ENCODE assay signal across 10 cellular contexts in genomic region chr19:1189419-1189818, GRCh38. TPM values are rescaled to one million over a fixed set of nuclear protein-coding genes. Genes with fewer than 3 reads are reported as not detected.
DNase-seq lines count a peak whose midpoint lies in the region; ATAC-seq and TF ChIP-seq lines count a peak whose summit lies in the region.
"Had no signal": no experiment of that assay in that cellular context is flagged by ENCODE, and none has a peak within 500 bp of the region (broad histone marks: within the 10 kb centered on the region; RNA-seq: fewer than 3 reads in every experiment).

No MANE protein-coding gene starts in this region.

- H2AFZ ChIP-seq in H9 (ENCODE audit: low read length): no peak overlapping the region

- no peak overlapping the region for H2BK15ac ChIP-seq in H9 (ENCODE audit: low read depth, low read length)

- POLR2A ChIA-PET in RWPE1 (lab: Yijun Ruan, JAX; ENCODE audit: low non-redundant PET): no interaction called here
- POLR2A ChIA-PET in naive thymus-derived CD4-positive, alpha-beta T cell (lab: Charles Lee): no interaction called here

- H4K20me1 ChIP-seq in H9 (ENCODE audit: control insufficient read depth, insufficient read depth, insufficient read length): no peaks in the 10 kb centered on the region

- no peak overlapping the region for H4K8ac ChIP-seq in H9 (replicated peaks; ENCODE audit: insufficient read length, low read depth, low read length)

- no peak overlapping the region for H3K56ac ChIP-seq in H9 (ENCODE audit: insufficient read length, low read depth, low read length)

- H3K36me3 Mint-ChIP-seq in CD4-positive, CD25-positive, alpha-beta regulatory T cell: no peaks in the 10 kb centered on the region
- H3K36me3 Mint-ChIP-seq in activated naive CD4-positive, alpha-beta T cell treated with anti-CD3 and anti-CD28 coated beads for 36 hours (ENCODE audit: low read depth): no peaks in the 10 kb centered on the region
- no peaks in the 10 kb centered on the region for H3K36me3 Mint-ChIP-seq in naive thymus-derived CD4-positive, alpha-beta T cell
- no peaks in the 10 kb centered on the region for H3K36me3 Mint-ChIP-seq in H9 (ENCODE audit: insufficient read depth in 1 of 3, low read depth in 3 of 3)

- intact Hi-C loops in activated naive CD4-positive, alpha-beta T cell treated with anti-CD3 and anti-CD28 coated beads for 36 hours (cut with micrococcal nuclease): loop anchor here (1.0 kb wide), 3 partner anchors 15 to 57 kb away; partner anchors contain the start of genes SBNO2 and STK11
- intact Hi-C loops in naive thymus-derived CD4-positive, alpha-beta T cell (cut with micrococcal nuclease): loop anchor here in 1 of 2 donors (1.0 kb wide), 1 partner anchor 15 kb away; the partner anchor contains the start of gene SBNO2
- intact Hi-C loops in sigmoid colon (cut with DNase I): no loop called here

- H3K18ac ChIP-seq in H9 (ENCODE audit: insufficient read length, low read depth, low read length): no peak overlapping the region

- peaks cover 5% of the 10 kb centered on the region for H3K27me3 Mint-ChIP-seq in CD4-positive, CD25-positive, alpha-beta regulatory T cell
- H3K27me3 Mint-ChIP-seq in activated naive CD4-positive, alpha-beta T cell treated with anti-CD3 and anti-CD28 coated beads for 36 hours (ENCODE audit: low read depth): no peaks in the 10 kb centered on the region
- no peaks in the 10 kb centered on the region for H3K27me3 Mint-ChIP-seq in naive thymus-derived CD4-positive, alpha-beta T cell
- no peaks in the 10 kb centered on the region; the same call in 1 of the 2 replicates for H3K27me3 Mint-ChIP-seq in H9 (ENCODE audit: low read depth)

- H3T11ph ChIP-seq in H9 (ENCODE audit: low read length): no peak overlapping the region

- no peaks in the 10 kb centered on the region for H3K79me1 ChIP-seq in H9 (ENCODE audit: insufficient read depth, low read depth, low read length, poor library complexity, severe bottlenecking)

- no peak overlapping the region for H2BK120ac ChIP-seq in H9 (ENCODE audit: low read depth, low read length, poor library complexity, severe bottlenecking)

- CTCF ChIA-PET in RWPE1 (lab: Yijun Ruan, JAX): no interaction called here
- CTCF ChIA-PET in activated naive CD4-positive, alpha-beta T cell treated with anti-CD3 and anti-CD28 coated beads for 36 hours (lab: Charles Lee): no interaction called here
- CTCF ChIA-PET in naive thymus-derived CD4-positive, alpha-beta T cell (lab: Charles Lee): interaction anchor here (0.6 kb wide), 1 partner anchor 207 kb away, joined by 7 read pairs; no protein-coding TSS in a partner anchor

- peaks cover 6 to 34% (median 13%) of the 10 kb centered on the region in 4 donors for H3K4me1 Mint-ChIP-seq in CD4-positive, CD25-positive, alpha-beta regulatory T cell
- peaks cover 30% of the 10 kb centered on the region for H3K4me1 Mint-ChIP-seq in activated naive CD4-positive, alpha-beta T cell treated with anti-CD3 and anti-CD28 coated beads for 36 hours (ENCODE audit: low read depth)
- H3K4me1 Mint-ChIP-seq in naive thymus-derived CD4-positive, alpha-beta T cell: peaks cover 11 to 27% (median 18%) of the 10 kb centered on the region in 7 donors
- peaks cover 0 to 8% of the 10 kb centered on the region in 2 experiments; a peak in 2 of 4 replicates for H3K4me1 Mint-ChIP-seq in H9

- H3K27ac Mint-ChIP-seq in CD4-positive, CD25-positive, alpha-beta regulatory T cell: peak overlapping the region in 2 of 3 donors; percentile 79 to 84
- H3K27ac Mint-ChIP-seq in activated naive CD4-positive, alpha-beta T cell treated with anti-CD3 and anti-CD28 coated beads for 36 hours: peak overlapping the region; percentile 63
- H3K27ac Mint-ChIP-seq in naive thymus-derived CD4-positive, alpha-beta T cell: peak overlapping the region; percentile 44 to 94 (median 79)
- H3K27ac Mint-ChIP-seq in H9: peak overlapping the region in 1 of 3 experiments; percentile 24; a peak in 1 of 7 replicates

- H3K4ac ChIP-seq in H9 (ENCODE audit: low read depth, low read length): no peak overlapping the region

- no peak overlapping the region for H4K91ac ChIP-seq in H9 (ENCODE audit: insufficient read length, low read depth, low read length)

- H3K36me3 ChIP-seq in CD4-positive, CD25-positive, alpha-beta regulatory T cell (ENCODE audit: control insufficient read depth, insufficient read depth, low read length): no peaks in the 10 kb centered on the region
- no peaks in the 10 kb centered on the region for H3K36me3 ChIP-seq in naive thymus-derived CD4-positive, alpha-beta T cell (ENCODE audit: control insufficient read depth in 2 of 3, insufficient read depth in 3 of 3, low read length in 3 of 3)
- H3K36me3 ChIP-seq in sigmoid colon: no peaks in the 10 kb centered on the region

- H2AK5ac ChIP-seq in H9 (ENCODE audit: insufficient read length, low read length): no peak overlapping the region

- no peaks in the 10 kb centered on the region for H3K79me2 ChIP-seq in H9 (ENCODE audit: insufficient read depth, low read length)

- H2BK12ac ChIP-seq in H9 (ENCODE audit: insufficient read length, low read depth, low read length): no peak overlapping the region

- no peak for TF ChIP-seq CTCF in RWPE1 (conservative IDR thresholded peaks at IDR 0.05; ENCODE audit: low read depth)
- no peak for TF ChIP-seq CTCF in sigmoid colon (IDR thresholded peaks at IDR 0.05)
- no peak for TF ChIP-seq CTCF in H9 (conservative IDR thresholded peaks at IDR 0.05)

- WGBS in sigmoid colon, 2 donors: 71 to 78% methylated on average over 9 of the region's 9 CpGs
- no CpG with 5 or more reads among the region's 9 CpGs for WGBS in H9 (ENCODE audit: extremely low coverage, insufficient read length, low lambda C conversion rate)

- no peak for TF ChIP-seq POLR2A in sigmoid colon (IDR thresholded peaks at IDR 0.05)

- no peaks in the 10 kb centered on the region for H3K27me3 ChIP-seq in CD4-positive, CD25-positive, alpha-beta regulatory T cell (ENCODE audit: control insufficient read depth, insufficient read depth, low read length)
- H3K27me3 ChIP-seq in naive thymus-derived CD4-positive, alpha-beta T cell (ENCODE audit: control insufficient read depth in 2 of 2, insufficient read depth in 2 of 2, low read length in 2 of 2): no peaks in the 10 kb centered on the region
- H3K27me3 ChIP-seq in sigmoid colon: no peaks in the 10 kb centered on the region
- H3K27me3 ChIP-seq in H9 (ENCODE audit: insufficient read depth, low read length): no peaks in the 10 kb centered on the region

- H3K4me3 ChIP-seq in CD4-positive, CD25-positive, alpha-beta regulatory T cell (ENCODE audit: low read depth, low read length): no peak overlapping the region
- H3K4me3 ChIP-seq in naive thymus-derived CD4-positive, alpha-beta T cell (ENCODE audit: low read length): no peak overlapping the region
- H3K4me3 ChIP-seq in sigmoid colon: no peak overlapping the region

- DNase-seq in CD4-positive, CD25-positive, alpha-beta regulatory T cell: peak in 1 of 3 donors; percentile 70
- DNase-seq in RWPE1 (ENCODE audit: low spot score): no peak
- DNase-seq in activated naive CD4-positive, alpha-beta T cell treated with anti-CD3 and anti-CD28 coated beads for 36 hours: peak; percentile 87
- DNase-seq in naive thymus-derived CD4-positive, alpha-beta T cell: peak in 1 of 9 donors; percentile 67
- no peak for DNase-seq in sigmoid colon
- DNase-seq in H9: no peak
- DNase-seq: Right ventricle myocardium superior had no signal

- TF ChIP-seq EP300 in sigmoid colon (IDR thresholded peaks at IDR 0.05): no peak

- H4K5ac ChIP-seq in H9 (ENCODE audit: insufficient read length, low read depth, low read length): no peak overlapping the region

- no peak overlapping the region for H3K23ac ChIP-seq in H9 (ENCODE audit: insufficient read length, low read depth, low read length)

- no peaks in the 10 kb centered on the region for H3K23me2 ChIP-seq in H9 (ENCODE audit: insufficient read length, low read depth, low read length, poor library complexity, severe bottlenecking)

- peak overlapping the region in 2 of 4 donors; percentile 64 to 75 for H3K4me3 Mint-ChIP-seq in CD4-positive, CD25-positive, alpha-beta regulatory T cell
- no peak overlapping the region for H3K4me3 Mint-ChIP-seq in activated naive CD4-positive, alpha-beta T cell treated with anti-CD3 and anti-CD28 coated beads for 36 hours
- peak overlapping the region in 5 of 10 donors; percentile 33 to 63 (median 58) for H3K4me3 Mint-ChIP-seq in naive thymus-derived CD4-positive, alpha-beta T cell
- H3K4me3 Mint-ChIP-seq in H9: no peak overlapping the region
- H3K4me3 Mint-ChIP-seq: CD14-positive monocyte had no signal

- no peak overlapping the region for H2BK5ac ChIP-seq in H9 (ENCODE audit: insufficient read length, low read length)

- no peak overlapping the region for H2BK20ac ChIP-seq in H9 (ENCODE audit: low read depth, low read length, poor library complexity, severe bottlenecking)

- H3K4me2 ChIP-seq in H9 (ENCODE audit: insufficient read depth, insufficient read length, low read length): no peak overlapping the region

- H3K9me3 Mint-ChIP-seq in CD4-positive, CD25-positive, alpha-beta regulatory T cell: no peaks in the 10 kb centered on the region
- H3K9me3 Mint-ChIP-seq in activated naive CD4-positive, alpha-beta T cell treated with anti-CD3 and anti-CD28 coated beads for 36 hours: no peaks in the 10 kb centered on the region
- no peaks in the 10 kb centered on the region for H3K9me3 Mint-ChIP-seq in naive thymus-derived CD4-positive, alpha-beta T cell
- no peaks in the 10 kb centered on the region for H3K9me3 Mint-ChIP-seq in H9
- H3K9me3 Mint-ChIP-seq: CD14-positive monocyte had no signal

- no peak overlapping the region for H3K14ac ChIP-seq in H9 (ENCODE audit: insufficient read depth, low read length)

- peaks cover 25% of the 10 kb centered on the region for H3K4me1 ChIP-seq in CD4-positive, CD25-positive, alpha-beta regulatory T cell (ENCODE audit: control insufficient read depth, insufficient read depth, low read length, poor library complexity, severe bottlenecking)
- H3K4me1 ChIP-seq in naive thymus-derived CD4-positive, alpha-beta T cell (ENCODE audit: control insufficient read depth in 2 of 2, insufficient read depth in 2 of 2, low read length in 2 of 2): peaks cover 21 to 25% of the 10 kb centered on the region in 2 donors
- no peaks in the 10 kb centered on the region for H3K4me1 ChIP-seq in sigmoid colon
- no peaks in the 10 kb centered on the region for H3K4me1 ChIP-seq in H9 (ENCODE audit: insufficient read depth, low read length)

- peak; percentile 63 for ATAC-seq in CD4-positive, CD25-positive, alpha-beta regulatory T cell (ENCODE audit: low read depth in 2 of 2)
- peak; percentile 57 for ATAC-seq in naive thymus-derived CD4-positive, alpha-beta T cell
- no peak for ATAC-seq in GM18858 (IDR thresholded peaks at IDR 0.05; ENCODE audit: unreplicated experiment)
- no peak for ATAC-seq in HG02840 (IDR thresholded peaks at IDR 0.05; ENCODE audit: low FRiP score, unreplicated experiment)

- no peak overlapping the region for H3K9ac ChIP-seq in H9 (ENCODE audit: extremely low read depth, insufficient read length, low read length)

- H3K27ac ChIP-seq in CD4-positive, CD25-positive, alpha-beta regulatory T cell (ENCODE audit: insufficient read depth, low read length, poor library complexity, severe bottlenecking): no peak overlapping the region
- H3K27ac ChIP-seq in RWPE1: peak overlapping the region; percentile 68
- H3K27ac ChIP-seq in naive thymus-derived CD4-positive, alpha-beta T cell (ENCODE audit: low read depth, low read length): no peak overlapping the region
- H3K27ac ChIP-seq in sigmoid colon: no peak overlapping the region
- no peak overlapping the region for H3K27ac ChIP-seq in H9 (ENCODE audit: insufficient read length, low read depth, low read length)

- H3K9me3 ChIP-seq in CD4-positive, CD25-positive, alpha-beta regulatory T cell (ENCODE audit: control insufficient read depth in 2 of 2, low read length in 2 of 2): no peaks in the 10 kb centered on the region
- H3K9me3 ChIP-seq in naive thymus-derived CD4-positive, alpha-beta T cell (ENCODE audit: control insufficient read depth in 2 of 3, low read length in 3 of 3): no peaks in the 10 kb centered on the region
- no peaks in the 10 kb centered on the region for H3K9me3 ChIP-seq in sigmoid colon
- no peaks in the 10 kb centered on the region for H3K9me3 ChIP-seq in H9 (ENCODE audit: control insufficient read depth, low read depth, low read length)

RNA-seq across cellular contexts. Expression of gene SBNO2, which starts 15.4 kb away (rescaled TPM):
- total RNA-seq in CD4-positive, CD25-positive, alpha-beta regulatory T cell: 139 TPM
- polyA plus RNA-seq in CD4-positive, CD25-positive, alpha-beta regulatory T cell: 1 to 10 TPM; 2.0 to 5.1 (median 2.7) TPM
- 100 to 1,000 TPM; 112 to 117 TPM for total RNA-seq in activated naive CD4-positive, alpha-beta T cell treated with anti-CD3 and anti-CD28 coated beads for 36 hours
- 100 to 1,000 TPM in 3 of 5 experiments, 10 to 100 TPM in 2; 88.6 to 137 (median 104) TPM for total RNA-seq in naive thymus-derived CD4-positive, alpha-beta T cell
- polyA plus RNA-seq in naive thymus-derived CD4-positive, alpha-beta T cell: 1 to 10 TPM; 1.7 to 2.6 TPM
- total RNA-seq in sigmoid colon (10 to 100 TPM in 3 of 4 donors, 1 to 10 TPM in 1; 6.8 to 91.9 (median 14.7) TPM), H9 (2021) (41.3 and 46.3 TPM in 2 replicates)
- polyA plus RNA-seq in sigmoid colon: 10 to 100 TPM; 11.4 to 75.0 (median 14.8) TPM

RNA-seq across cellular contexts. Expression of gene STK11, which starts 16.2 kb away (rescaled TPM):
- 71.4 TPM for total RNA-seq in CD4-positive, CD25-positive, alpha-beta regulatory T cell
- 10 to 100 TPM; 11.9 to 23.0 (median 17.4) TPM for polyA plus RNA-seq in CD4-positive, CD25-positive, alpha-beta regulatory T cell
- 10 to 100 TPM; 65.1 to 66.1 TPM for total RNA-seq in activated naive CD4-positive, alpha-beta T cell treated with anti-CD3 and anti-CD28 coated beads for 36 hours
- 10 to 100 TPM; 67.7 to 91.3 (median 71.6) TPM for total RNA-seq in naive thymus-derived CD4-positive, alpha-beta T cell
- polyA plus RNA-seq in naive thymus-derived CD4-positive, alpha-beta T cell: 10 to 100 TPM; 13.9 to 28.9 TPM
- total RNA-seq in sigmoid colon: 10 to 100 TPM; 36.4 to 51.0 (median 42.7) TPM
- polyA plus RNA-seq in sigmoid colon: 10 to 100 TPM; 31.2 to 86.5 (median 41.8) TPM
- total RNA-seq in H9 (2021): 74.3 and 75.5 TPM in 2 replicates

RNA-seq across cellular contexts. Expression of gene CBARP, which starts 48.4 kb away (rescaled TPM):
- 0.12 TPM for total RNA-seq in CD4-positive, CD25-positive, alpha-beta regulatory T cell
- not detected for polyA plus RNA-seq in CD4-positive, CD25-positive, alpha-beta regulatory T cell
- 1 to 10 TPM in 1 of 2 experiments, under 1 TPM in 1; 0.77 to 1.1 TPM for total RNA-seq in activated naive CD4-positive, alpha-beta T cell treated with anti-CD3 and anti-CD28 coated beads for 36 hours
- under 1 TPM in 2 of 5 experiments, not detected in 3; 0.15 to 0.27 TPM for total RNA-seq in naive thymus-derived CD4-positive, alpha-beta T cell
- polyA plus RNA-seq in naive thymus-derived CD4-positive, alpha-beta T cell: not detected
- under 1 TPM in 3 of 4 donors, not detected in 1; 0.36 to 0.82 (median 0.81) TPM for total RNA-seq in sigmoid colon
- under 1 TPM in 1 of 3 donors, not detected in 2; 0.36 TPM for polyA plus RNA-seq in sigmoid colon
- 25.6 and 28.4 TPM in 2 replicates for total RNA-seq in H9 (2021)
- polyA plus RNA-seq: CD14-positive monocyte had no signal

RNA-seq across cellular contexts. Expression of gene ATP5F1D, which starts 52.1 kb away (rescaled TPM):
- total RNA-seq in CD4-positive, CD25-positive, alpha-beta regulatory T cell: 124 TPM
- polyA plus RNA-seq in CD4-positive, CD25-positive, alpha-beta regulatory T cell: 100 to 1,000 TPM; 208 to 236 (median 223) TPM
- total RNA-seq in activated naive CD4-positive, alpha-beta T cell treated with anti-CD3 and anti-CD28 coated beads for 36 hours: 100 to 1,000 TPM; 153 TPM
- total RNA-seq in naive thymus-derived CD4-positive, alpha-beta T cell: 100 to 1,000 TPM in 3 of 5 experiments, 10 to 100 TPM in 2; 90.6 to 178 (median 102) TPM
- 100 to 1,000 TPM; 209 to 302 TPM for polyA plus RNA-seq in naive thymus-derived CD4-positive, alpha-beta T cell
- 100 to 1,000 TPM in 3 of 4 donors, 10 to 100 TPM in 1; 74.7 to 112 (median 104) TPM for total RNA-seq in sigmoid colon
- 100 to 1,000 TPM; 294 to 390 (median 352) TPM for polyA plus RNA-seq in sigmoid colon
- total RNA-seq in H9 (2021): 179 and 191 TPM in 2 replicates

RNA-seq across cellular contexts. Expression of gene MIDN, which starts 59.0 kb away (rescaled TPM):
- total RNA-seq in CD4-positive, CD25-positive, alpha-beta regulatory T cell: 126 TPM
- 1 to 10 TPM; 1.4 to 3.4 (median 1.8) TPM for polyA plus RNA-seq in CD4-positive, CD25-positive, alpha-beta regulatory T cell
- 10 to 100 TPM; 50.1 to 52.9 TPM for total RNA-seq in activated naive CD4-positive, alpha-beta T cell treated with anti-CD3 and anti-CD28 coated beads for 36 hours
- 100 to 1,000 TPM in 2 of 5 experiments, 10 to 100 TPM in 3; 22.6 to 310 (median 78.1) TPM for total RNA-seq in naive thymus-derived CD4-positive, alpha-beta T cell
- polyA plus RNA-seq in naive thymus-derived CD4-positive, alpha-beta T cell: 1 to 10 TPM; 1.4 to 3.6 TPM
- total RNA-seq in sigmoid colon: 10 to 100 TPM; 14.6 to 70.3 (median 15.4) TPM
- polyA plus RNA-seq in sigmoid colon: 10 to 100 TPM; 42.1 to 87.0 (median 57.7) TPM
- total RNA-seq in H9 (2021): 286 and 300 TPM in 2 replicates

Comparison
In these comparisons a context has a peak if more than half of its experiments do, and no peak if none do; other contexts are left out.
1. ATAC-seq: peak in CD4-positive, CD25-positive, alpha-beta regulatory T cell (2 of 2) and naive thymus-derived CD4-positive, alpha-beta T cell (single experiment); none in GM18858 (single experiment) and HG02840 (single experiment).
2. RNA of gene CBARP, which starts 48.4 kb away (total RNA-seq): 25.6 to 28.4 TPM in H9; 0.77 to 1.1 TPM in activated naive CD4-positive, alpha-beta T cell treated with anti-CD3 and anti-CD28 coated beads for 36 hours, 0.36 to 0.82 TPM in sigmoid colon, 0.15 to 0.27 TPM in naive thymus-derived CD4-positive, alpha-beta T cell and 0.12 TPM in CD4-positive, CD25-positive, alpha-beta regulatory T cell (single experiment); every median in the first group is over 10 times any median in the second.